In genomic region chr9:15328946-15329345, GRCh38 we compare ENCODE assay signal across 3 cellular contexts.
A peak's percentile ranks its signal among the peaks of the same experiment; 100 is the strongest.
TF ChIP-seq lines count a peak whose summit lies in the region.

No MANE protein-coding gene starts in this region.

TF ChIP-seq in GM23338, 12 proteins besides CTCF, POLR2A, EP300 and RAD21 (continues in another document):
- TF ChIP-seq ZNF331 (CRISPR knock-in tag; IDR thresholded peaks at IDR 0.05; ENCODE audit: low read depth) (no peak), ETS1 (IDR thresholded peaks at IDR 0.05) (no peak), ZNF114 (CRISPR knock-in tag; IDR thresholded peaks at IDR 0.05) (no peak), CREB1 (CRISPR knock-in tag; IDR thresholded peaks at IDR 0.05; ENCODE audit: low read depth) (no peak), ZNF462 (CRISPR knock-in tag; IDR thresholded peaks at IDR 0.05) (no peak)

TF ChIP-seq in IMR-90, 13 proteins besides CTCF, POLR2A, EP300 and RAD21:
- TF ChIP-seq NFE2L2 (IDR thresholded peaks at IDR 0.05; ENCODE audit: low read depth, low read length) (no peak), CEBPB (IDR thresholded peaks at IDR 0.05; ENCODE audit: low read depth, low read length) (peak; percentile 63; the same call in 1 of the 2 replicates)

TF ChIP-seq in K562, 482 proteins besides CTCF, POLR2A, EP300 and RAD21:
- TF ChIP-seq CEBPB (tag; IDR thresholded peaks at IDR 0.05) (peak; percentile 57), ZNF696 (CRISPR knock-in tag; conservative IDR thresholded peaks at IDR 0.05) (no peak), CEBPG (CRISPR knock-in tag; IDR thresholded peaks at IDR 0.05) (no peak), CEBPG (tag; conservative IDR thresholded peaks at IDR 0.05 in 1 of 2, IDR thresholded peaks at IDR 0.05 in 1 of 2) (peak; percentile 37 to 70; a peak in 3 of 4 replicates)
